ENCODE assay signal across 1 cellular context in genomic region chr7:156998988-156999610, GRCh38.
TF ChIP-seq lines count a peak whose summit lies in the region.

No MANE protein-coding gene starts in this region.

TF ChIP-seq in GM12878, 131 proteins besides CTCF, POLR2A, EP300 and RAD21 (continued from another document):
- TF ChIP-seq MLLT1 (IDR thresholded peaks at IDR 0.05) (no peak), CBX3 (IDR thresholded peaks at IDR 0.05; ENCODE audit: borderline replicate concordance, low read depth) (no peak), CBX5 (IDR thresholded peaks at IDR 0.05; ENCODE audit: low read depth) (no peak), SPI1 (IDR thresholded peaks at IDR 0.05; ENCODE audit: borderline replicate concordance, insufficient read depth, low read depth, low read length) (no peak), MEF2A (IDR thresholded peaks at IDR 0.05; ENCODE audit: insufficient read depth, low read depth, low read length) (no peak), CEBPZ (IDR thresholded peaks at IDR 0.05; ENCODE audit: low read depth, low read length) (no peak), SMC3 (IDR thresholded peaks at IDR 0.05; ENCODE audit: borderline replicate concordance, low read length) (no peak), SREBF1 (IDR thresholded peaks at IDR 0.05; ENCODE audit: low read length) (no peak), SIN3A (IDR thresholded peaks at IDR 0.05; ENCODE audit: low read depth, low read length) (no peak)
